12 cellular contexts compared by ENCODE assay signal in the genomic region with DNA sequence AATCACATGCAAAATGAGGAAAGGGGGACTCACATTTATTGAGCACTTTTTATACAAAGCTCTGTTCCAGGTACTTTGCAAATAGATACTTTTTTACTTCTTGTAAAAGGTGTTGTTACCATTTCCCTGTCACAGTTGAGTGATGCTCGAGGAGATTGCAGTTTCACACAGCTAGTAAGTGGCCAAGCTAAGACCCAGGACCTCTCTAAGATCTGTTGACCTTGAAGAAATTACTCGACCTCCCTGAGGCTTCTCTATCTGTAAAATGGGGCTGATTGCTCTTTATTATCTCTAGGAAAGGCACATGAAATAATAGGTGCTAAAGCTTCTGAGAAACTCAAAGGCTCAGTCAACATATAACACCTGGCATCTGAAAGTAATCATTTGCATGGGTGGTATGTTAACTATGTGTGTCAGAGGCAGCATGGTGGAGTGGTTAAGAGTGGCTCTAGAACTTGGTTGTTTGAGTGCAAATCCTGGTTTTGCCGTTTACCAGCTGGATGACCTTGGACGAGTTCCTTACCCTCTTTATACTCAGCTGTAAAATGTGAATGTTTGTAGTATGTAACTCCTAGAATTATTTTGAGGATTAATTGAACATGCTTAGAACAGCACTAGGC. TPM values are rescaled to one million over a fixed set of nuclear protein-coding genes. Genes with fewer than 3 reads are reported as not detected.
A peak's percentile ranks its signal among the peaks of the same experiment; 100 is the strongest.
DNase-seq lines count a peak whose midpoint lies in the region; ATAC-seq, FAIRE-seq and TF ChIP-seq lines count a peak whose summit lies in the region.
"Had no signal": no experiment of that assay in that cellular context is flagged by ENCODE, and none has a peak within 500 bp of the region (broad histone marks: within the 10 kb centered on the region; RNA-seq: fewer than 3 reads in every experiment).

No MANE protein-coding gene starts in this region.

- peak; percentile 18 for DNase-seq in GM12891 (ENCODE audit: insufficient read length, low spot score)
- peak; percentile 5 for DNase-seq in choroid plexus epithelial cell (ENCODE audit: low read depth)
- DNase-seq in caudate nucleus (lab: John Stamatoyannopoulos, UW): no peak
- no peak for DNase-seq in NOMO-1 treated with DMSO at 0.1 percent for 48 hours (lab: John Stamatoyannopoulos, UW; ENCODE audit: unreplicated experiment)
- no peak for DNase-seq in esophagus squamous epithelium (lab: John Stamatoyannopoulos, UW)
- DNase-seq in NCI-H82 treated with DMSO at 0.1 percent for 48 hours (lab: John Stamatoyannopoulos, UW; ENCODE audit: unreplicated experiment): no peak
- DNase-seq: CD8-positive, alpha-beta memory T cell; effector CD8-positive, alpha-beta T cell; stimulated activated CD4-positive, alpha-beta T cell treated with anti-CD3 and anti-CD28 coated beads, Interleukin-4, amount 100 ng/mL, for 1 hour had no signal

- intact Hi-C loops in esophagus squamous epithelium (cut with DNase I): no loop called here

- H3K4me1 ChIP-seq in esophagus squamous epithelium: no peaks in the 10 kb centered on the region
- H3K4me1 ChIP-seq: tibial nerve had no signal

- 60 to 69% methylated on average over 4 of the region's 4 CpGs for WGBS in esophagus squamous epithelium, 2 donors

- peak; percentile 88 for FAIRE-seq in GM12891 (lab: Jason Lieb, UNC)

- peaks cover 0 to 19% (median 0%) of the 10 kb centered on the region in 3 donors for H3K36me3 ChIP-seq in esophagus squamous epithelium

- no peak for TF ChIP-seq CTCF in choroid plexus epithelial cell (conservative IDR thresholded peaks at IDR 0.05; ENCODE audit: low read depth, low read length)
- no peak for TF ChIP-seq CTCF in esophagus squamous epithelium (IDR thresholded peaks at IDR 0.05)

- H3K27me3 ChIP-seq in esophagus squamous epithelium: no peaks in the 10 kb centered on the region
- H3K27me3 ChIP-seq: tibial nerve had no signal

- ATAC-seq in GM21367 (IDR thresholded peaks at IDR 0.05; ENCODE audit: unreplicated experiment) (peak; percentile 73), HG03095 (IDR thresholded peaks at IDR 0.05; ENCODE audit: unreplicated experiment) (peak; percentile 73)

- H3K4me3 ChIP-seq in choroid plexus epithelial cell (ENCODE audit: low read depth, low read length) (no peak overlapping the region), esophagus squamous epithelium (no peak overlapping the region)
- H3K4me3 ChIP-seq: tibial nerve had no signal

- no peak for TF ChIP-seq POLR2A in GM12891 (IDR thresholded peaks at IDR 0.05; ENCODE audit: low read depth, low read length)
- no peak for TF ChIP-seq POLR2A in esophagus squamous epithelium (IDR thresholded peaks at IDR 0.05)

- H3K9me3 ChIP-seq in esophagus squamous epithelium: no peaks in the 10 kb centered on the region
- H3K9me3 ChIP-seq: tibial nerve had no signal

- H3K27ac ChIP-seq in caudate nucleus (ENCODE audit: low read depth, low read length): no peak overlapping the region
- no peak overlapping the region for H3K27ac ChIP-seq in esophagus squamous epithelium
- H3K27ac ChIP-seq: tibial nerve had no signal

TF ChIP-seq in GM12891, 5 proteins besides CTCF, POLR2A, EP300 and RAD21:
- TF ChIP-seq POU2F2 (IDR thresholded peaks at IDR 0.05; ENCODE audit: low read depth, low read length): 0 out of 2 replicates have a peak, but pooled peaks have one; percentile 21
- no peak for TF ChIP-seq POLR2AphosphoS5 (IDR thresholded peaks at IDR 0.05; ENCODE audit: low read depth, low read length)

RNA-seq across cellular contexts. Expression of a gene that starts 41.5 kb away (rescaled TPM):
- polyA plus RNA-seq in GM12891 (2012; ENCODE audit: low read depth, missing spikeins): 5.7 TPM
- total RNA-seq in esophagus squamous epithelium: 10 to 100 TPM in 1 of 4 donors, 1 to 10 TPM in 3; 3.6 to 12.6 (median 7.2) TPM

Comparison
In these comparisons a context has a peak if more than half of its experiments do, and no peak if none do; other contexts are left out.
1. DNase-seq: peak in GM12891 (single experiment) and choroid plexus epithelial cell (single experiment); none in caudate nucleus (0 of 61), NOMO-1 treated with DMSO at 0.1 percent for 48 hours (single experiment), esophagus squamous epithelium (single experiment) and NCI-H82 treated with DMSO at 0.1 percent for 48 hours (single experiment).